Comparison of ENCODE assay signal across 22 cellular contexts in genomic region chr10:94097656-94098055, GRCh38.
DNase-seq lines count a peak whose midpoint lies in the region; ATAC-seq and TF ChIP-seq lines count a peak whose summit lies in the region.
"Had no signal": no experiment of that assay in that cellular context is flagged by ENCODE, and none has a peak within 500 bp of the region (broad histone marks: within the 10 kb centered on the region; RNA-seq: fewer than 3 reads in every experiment).

No MANE protein-coding gene starts in this region.

- H3K4me3 ChIP-seq in MM.1S (ENCODE audit: low read length) (no peak overlapping the region), gastrocnemius medialis (no peak overlapping the region)
- H3K4me3 ChIP-seq: heart right ventricle had no signal

- TF ChIP-seq CTCF in MM.1S (IDR thresholded peaks at IDR 0.05; ENCODE audit: low read length) (no peak), gastrocnemius medialis (IDR thresholded peaks at IDR 0.05 in 4 of 5, conservative IDR thresholded peaks at IDR 0.05 in 1 of 5) (no peak)

- H3K4me2 ChIP-seq in MM.1S (ENCODE audit: low read depth, low read length), result no peak overlapping the region

- no peak for ATAC-seq in GM18870 (IDR thresholded peaks at IDR 0.05; ENCODE audit: unreplicated experiment)
- no peak for ATAC-seq in gastrocnemius medialis

- no peak for TF ChIP-seq POLR2A in gastrocnemius medialis (IDR thresholded peaks at IDR 0.05)

- no peaks in the 10 kb centered on the region for H3K79me2 ChIP-seq in MM.1S (ENCODE audit: low read length)

- DNase-seq in AG20443 (ENCODE audit: low spot score), result peak; percentile 61
- DNase-seq in HK-2 (ENCODE audit: unreplicated experiment), result peak; percentile 7
- DNase-seq in astrocyte of the hippocampus (ENCODE audit: low read depth, low spot score), result peak; percentile 45
- DNase-seq in islet precursor cell, result peak; percentile 55
- DNase-seq in MM.1S, result no peak
- DNase-seq in gastrocnemius medialis, result no peak
- DNase-seq in NOMO-1 (lab: John Stamatoyannopoulos, UW; ENCODE audit: unreplicated experiment in 2 of 2), result no peak
- DNase-seq: ACHN; activated B cell treated with CpG ODN at 0.5 μM for 24 hours; activated CD4-positive, alpha-beta T cell treated with anti-CD3 and anti-CD28 coated beads, Interleukin-2, amount 50 U/mL, for 4 hours; activated naive CD4-positive, alpha-beta T cell treated with anti-CD3 and anti-CD28 coated beads, Interleukin-2, amount 50 U/mL, for 16 hours; amygdala; caudate nucleus; heart right ventricle; HFFc6; KBM-7; NCI-H187; NCI-H526 treated with DMSO at 0.1 percent for 48 hours; RPMI8226; T-helper 9 cell had no signal

- H3K4me1 ChIP-seq in MM.1S (ENCODE audit: low read length) (no peaks in the 10 kb centered on the region), gastrocnemius medialis (no peaks in the 10 kb centered on the region)

- no peak overlapping the region for H2AFZ ChIP-seq in MM.1S (ENCODE audit: low read length)

- H3K27me3 ChIP-seq in MM.1S (replicated peaks; ENCODE audit: insufficient read depth, low read length) (no peaks in the 10 kb centered on the region), gastrocnemius medialis (no peaks in the 10 kb centered on the region)
- H3K27me3 ChIP-seq: heart right ventricle had no signal

- in situ Hi-C loops in gastrocnemius medialis (cut with MboI; ENCODE audit: low sequenced_read_pairs in 4 of 4), result no loop called here

- H4K20me1 ChIP-seq in MM.1S (ENCODE audit: insufficient read depth, low read length), result no peaks in the 10 kb centered on the region

- intact Hi-C loops in gastrocnemius medialis (cut with DNase I; ENCODE audit: low total_unique reads), result no loop called here

- no peak overlapping the region for H3K9ac ChIP-seq in MM.1S (ENCODE audit: low read length)

- no peaks in the 10 kb centered on the region for H3K9me2 ChIP-seq in MM.1S (replicated peaks; ENCODE audit: insufficient read depth, low read length)

- H3K36me3 ChIP-seq in MM.1S (replicated peaks; ENCODE audit: insufficient read depth, low read length), result no peaks in the 10 kb centered on the region
- H3K36me3 ChIP-seq in gastrocnemius medialis, result no peaks in the 10 kb centered on the region
- H3K36me3 ChIP-seq: heart right ventricle had no signal

- H3K9me3 ChIP-seq in MM.1S (replicated peaks; ENCODE audit: insufficient read depth, low read length), result no peaks in the 10 kb centered on the region
- H3K9me3 ChIP-seq in gastrocnemius medialis, result no peaks in the 10 kb centered on the region
- H3K9me3 ChIP-seq: heart right ventricle had no signal

- H3K27ac ChIP-seq in MM.1S (ENCODE audit: low read length) (no peak overlapping the region), gastrocnemius medialis (no peak overlapping the region)
- H3K27ac ChIP-seq: C4-2B had no signal

- H3F3A ChIP-seq in MM.1S (ENCODE audit: insufficient read depth, low read length), result no peaks in the 10 kb centered on the region

Comparison
In these comparisons a context has a peak if more than half of its experiments do, and no peak if none do; other contexts are left out.
1. DNase-seq: peak in AG20443 (single experiment), HK-2 (single experiment), astrocyte of the hippocampus (single experiment) and islet precursor cell (single experiment); none in MM.1S (single experiment), gastrocnemius medialis (0 of 2) and NOMO-1 (0 of 2).